In genomic region chr13:67318398-67318797, GRCh38 we compare ENCODE assay signal across 2 cellular contexts.
TF ChIP-seq lines count a peak whose summit lies in the region.

No MANE protein-coding gene starts in this region.

TF ChIP-seq in IMR-90, 13 proteins besides CTCF, POLR2A, EP300 and RAD21 (continued from another document):
- TF ChIP-seq ELK1 (IDR thresholded peaks at IDR 0.05; ENCODE audit: borderline replicate concordance, low read depth, low read length) (no peak), CEBPB (IDR thresholded peaks at IDR 0.05; ENCODE audit: low read depth, low read length) (no peak), MAZ (IDR thresholded peaks at IDR 0.05; ENCODE audit: borderline replicate concordance, low read depth, low read length) (no peak), FOS (IDR thresholded peaks at IDR 0.05; ENCODE audit: low read depth, low read length) (no peak)

TF ChIP-seq in GM23338, 12 proteins besides CTCF, POLR2A, EP300 and RAD21 (continued from another document):
- no peak for TF ChIP-seq ZNF462 (CRISPR knock-in tag; IDR thresholded peaks at IDR 0.05)
- no peak for TF ChIP-seq REST (IDR thresholded peaks at IDR 0.05; ENCODE audit: unreplicated experiment)
- TF ChIP-seq ZNF331 (CRISPR knock-in tag; IDR thresholded peaks at IDR 0.05; ENCODE audit: low read depth) = no peak
- no peak for TF ChIP-seq EZH2phosphoT487 (IDR thresholded peaks at IDR 0.05; ENCODE audit: unreplicated experiment)
- TF ChIP-seq EZH2 (IDR thresholded peaks at IDR 0.05; ENCODE audit: low read depth, unreplicated experiment) = no peak
